8 cellular contexts compared by ENCODE assay signal in genomic region chr20:63956664-63957003, GRCh38. TPM values are rescaled to one million over a fixed set of nuclear protein-coding genes. Genes with fewer than 3 reads are reported as not detected.
DNase-seq lines count a peak whose midpoint lies in the region; ATAC-seq, FAIRE-seq and TF ChIP-seq lines count a peak whose summit lies in the region.

No MANE protein-coding gene starts in this region.

- H3K4me2 ChIP-seq in hepatocyte, result peak overlapping the region; percentile 92

- DNase-seq in AG10803 (ENCODE audit: low read depth), result no peak
- DNase-seq in hepatocyte (ENCODE audit: low spot score), result no peak
- no peak for DNase-seq in stimulated activated naive B cell treated with anti-CD40 and anti-IgM and Interleukin-4, amounts not matched to agents 10 μg/mL and 1 μg/mL and 100 μg/mL, for 72 hours
- DNase-seq in frontal cortex (ENCODE audit: low spot score in 2 of 2), result no peak
- no peak for DNase-seq in NK-92 treated with Interleukin-12 subunit alpha and Interleukin-12 subunit beta, amount 100 ng/mL, for 24 hours (lab: John Stamatoyannopoulos, UW)
- DNase-seq in dedifferentiated amniotic fluid mesenchymal stem cell (ENCODE audit: extremely low spot score), result no peak

- H2AFZ ChIP-seq in hepatocyte, result peak overlapping the region; percentile 29

- no peaks in the 10 kb centered on the region for H3K36me3 ChIP-seq in hepatocyte (replicated peaks; ENCODE audit: insufficient read depth, low read depth)

- peaks cover 12 to 19% of the 10 kb centered on the region in 2 donors for H3K36me3 Mint-ChIP-seq in stimulated activated naive B cell treated with anti-CD40 and anti-IgM and Interleukin-4, amounts not matched to agents 10 μg/mL and 1 μg/mL and 100 μg/mL, for 72 hours

- ATAC-seq in GM21576 (IDR thresholded peaks at IDR 0.05; ENCODE audit: unreplicated experiment) (peak; percentile 2), SK-N-SH treated with all-trans-retinoic acid at 6 μM for 48 hours (peak; percentile 1)
- ATAC-seq in stimulated activated naive B cell treated with anti-CD40 and anti-IgM and Interleukin-4, amounts not matched to agents 10 μg/mL and 1 μg/mL and 100 μg/mL, for 72 hours (replicated peaks), result peak; percentile 8 to 13

- WGBS in hepatocyte (ENCODE audit: low lambda C conversion rate, missing lambda C conversion rate), result under 1% methylated on average over 14 of the region's 15 CpGs

- H4K20me1 ChIP-seq in hepatocyte (ENCODE audit: insufficient read depth, poor library complexity, severe bottlenecking), result peaks cover 34% of the 10 kb centered on the region

- FAIRE-seq in frontal cortex (lab: Jason Lieb, UNC), result no peak

- peak overlapping the region; percentile 58 for H3K4me3 ChIP-seq in AG10803 (ENCODE audit: low read length)
- peak overlapping the region; percentile 37 for H3K4me3 ChIP-seq in hepatocyte

- H3K27me3 ChIP-seq in hepatocyte, result no peaks in the 10 kb centered on the region

- peaks cover 33 to 50% of the 10 kb centered on the region in 2 donors for H3K4me1 Mint-ChIP-seq in stimulated activated naive B cell treated with anti-CD40 and anti-IgM and Interleukin-4, amounts not matched to agents 10 μg/mL and 1 μg/mL and 100 μg/mL, for 72 hours

- H3K27ac Mint-ChIP-seq in stimulated activated naive B cell treated with anti-CD40 and anti-IgM and Interleukin-4, amounts not matched to agents 10 μg/mL and 1 μg/mL and 100 μg/mL, for 72 hours, result peak overlapping the region; percentile 91

- H3K27me3 Mint-ChIP-seq in stimulated activated naive B cell treated with anti-CD40 and anti-IgM and Interleukin-4, amounts not matched to agents 10 μg/mL and 1 μg/mL and 100 μg/mL, for 72 hours, result no peaks in the 10 kb centered on the region

- H3K4me1 ChIP-seq in hepatocyte (ENCODE audit: insufficient read depth), result peaks cover 15% of the 10 kb centered on the region

- TF ChIP-seq CTCF in AG10803 (conservative IDR thresholded peaks at IDR 0.05; ENCODE audit: low read length), result no peak
- TF ChIP-seq CTCF in hepatocyte (IDR thresholded peaks at IDR 0.05; ENCODE audit: poor library complexity), result no peak

- H3K79me2 ChIP-seq in hepatocyte, result peaks cover 45% of the 10 kb centered on the region

- peak overlapping the region; percentile 82 to 92 for H3K4me3 Mint-ChIP-seq in stimulated activated naive B cell treated with anti-CD40 and anti-IgM and Interleukin-4, amounts not matched to agents 10 μg/mL and 1 μg/mL and 100 μg/mL, for 72 hours

- H3K9me2 ChIP-seq in hepatocyte (replicated peaks; ENCODE audit: insufficient read depth), result no peaks in the 10 kb centered on the region

- no peaks in the 10 kb centered on the region for H3K9me3 Mint-ChIP-seq in stimulated activated naive B cell treated with anti-CD40 and anti-IgM and Interleukin-4, amounts not matched to agents 10 μg/mL and 1 μg/mL and 100 μg/mL, for 72 hours

- H3K27ac ChIP-seq in hepatocyte, result peak overlapping the region; percentile 90

- no peaks in the 10 kb centered on the region for H3K9me3 ChIP-seq in hepatocyte (ENCODE audit: low read depth)

TF ChIP-seq in SK-N-SH treated with all-trans-retinoic acid at 6 μM for 48 hours, 23 proteins besides CTCF, POLR2A, EP300 and RAD21:
- no peak for TF ChIP-seq TCF4 (CRISPR knock-in tag; IDR thresholded peaks at IDR 0.05; ENCODE audit: borderline replicate concordance)
- TF ChIP-seq CSDC2 (CRISPR knock-in tag; IDR thresholded peaks at IDR 0.05), result no peak

RNA-seq across cellular contexts. Expression of gene UCKL1, which starts 0.4 kb away (rescaled TPM):
- 18.5 and 20.0 TPM in 2 replicates for total RNA-seq in hepatocyte
- 52.2 and 62.9 TPM in 2 replicates for polyA plus RNA-seq in hepatocyte
- total RNA-seq in frontal cortex, result 14.3 TPM

RNA-seq across cellular contexts. Expression of gene ZNF512B, which starts 13.1 kb away (rescaled TPM):
- total RNA-seq in hepatocyte (11.5 and 13.5 TPM in 2 replicates), frontal cortex (15.9 TPM)
- 10.1 and 12.4 TPM in 2 replicates for polyA plus RNA-seq in hepatocyte

RNA-seq across cellular contexts. Expression of gene SAMD10, which starts 22.8 kb away (rescaled TPM):
- total RNA-seq in hepatocyte (1.1 and 1.6 TPM in 2 replicates), frontal cortex (5.7 TPM)
- polyA plus RNA-seq in hepatocyte, result 11.0 and 11.7 TPM in 2 replicates

RNA-seq across cellular contexts. Expression of gene PRPF6, which starts 24.3 kb away (rescaled TPM):
- total RNA-seq in hepatocyte, result 35.6 and 41.3 TPM in 2 replicates
- polyA plus RNA-seq in hepatocyte, result 37.3 and 43.1 TPM in 2 replicates
- total RNA-seq in frontal cortex, result 81.9 TPM
